5 cellular contexts compared by ENCODE assay signal in the genomic region with DNA sequence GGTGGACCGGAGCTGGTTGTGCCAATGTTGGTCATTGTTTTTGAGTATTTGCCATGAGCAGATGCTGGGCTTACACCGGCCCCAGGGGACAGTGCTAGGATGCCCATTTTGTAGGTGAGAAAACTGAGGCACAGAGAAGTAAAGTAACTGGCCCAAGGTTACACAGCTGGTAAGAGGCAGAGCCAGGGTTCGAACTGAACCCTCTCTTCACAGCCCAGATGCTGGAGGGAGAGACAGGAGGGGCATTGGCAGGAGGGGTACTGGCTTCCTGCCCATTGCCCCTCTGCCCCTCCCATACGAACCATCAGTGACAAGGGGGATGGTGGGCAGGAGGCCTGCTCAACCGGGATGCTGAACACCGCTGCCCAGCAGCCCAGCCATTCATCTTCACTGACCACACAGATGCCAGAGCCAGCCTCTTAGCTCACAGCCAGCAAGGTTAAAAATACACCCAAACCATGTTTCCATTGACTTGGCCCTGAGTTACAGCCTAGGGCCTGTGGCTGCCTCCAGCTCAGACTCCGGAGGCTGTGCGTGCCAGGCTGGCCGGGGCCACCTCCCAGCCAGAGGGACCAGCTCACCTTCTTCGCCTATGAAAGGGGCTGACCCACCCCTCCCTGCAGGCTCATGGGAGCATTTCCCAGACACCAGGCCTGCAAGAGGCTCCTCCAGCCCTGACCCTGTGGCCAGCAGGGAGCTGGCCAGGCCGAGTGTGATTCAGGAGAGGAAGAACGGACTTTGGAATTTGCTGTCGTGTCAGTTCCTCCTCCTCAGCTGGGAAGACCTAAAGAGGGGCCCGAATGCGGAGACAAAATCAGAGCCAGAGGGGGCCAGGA. TPM values are rescaled to one million over a fixed set of nuclear protein-coding genes. Genes with fewer than 3 reads are reported as not detected.
"Had no signal": no experiment of that assay in that cellular context is flagged by ENCODE, and none has a peak within 500 bp of the region (broad histone marks: within the 10 kb centered on the region; RNA-seq: fewer than 3 reads in every experiment).

No MANE protein-coding gene starts in this region.

RNA-seq across cellular contexts. Expression of a gene that starts 57.6 kb away (rescaled TPM):
- total RNA-seq: HT-29, IMR-90, M059J, OCI-LY7, SJCRH30 had no signal
- polyA plus RNA-seq: IMR-90 had no signal
